Comparison of ENCODE assay signal across 15 cellular contexts in genomic region chr1:150878931-150879330, GRCh38. TPM values are rescaled to one million over a fixed set of nuclear protein-coding genes. Genes with fewer than 3 reads are reported as not detected.
A peak's percentile ranks its signal among the peaks of the same experiment; 100 is the strongest.
DNase-seq lines count a peak whose midpoint lies in the region; TF ChIP-seq lines count a peak whose summit lies in the region.
"Not testable (repeated sequence)": the region's sequence is repeated elsewhere in the genome, so short reads cannot be mapped to it uniquely, and the experiment has no call there.
"Had no signal": no experiment of that assay in that cellular context is flagged by ENCODE, and none has a peak within 500 bp of the region (broad histone marks: within the 10 kb centered on the region; RNA-seq: fewer than 3 reads in every experiment).

No MANE protein-coding gene starts in this region.

- H3K36me3 ChIP-seq in osteoblast (ENCODE audit: insufficient read depth, low read length) = not testable (repeated sequence)

- H3K4me1 ChIP-seq in osteoblast (ENCODE audit: insufficient read depth, low read length) = peaks cover 46% of the 10 kb centered on the region

- H2AFZ ChIP-seq in osteoblast (ENCODE audit: low read length) = not testable (repeated sequence)

- H3K27me3 ChIP-seq in osteoblast (ENCODE audit: insufficient read depth, low read length) = not testable (repeated sequence)

- POLR2A ChIA-PET in RWPE1 (lab: Yijun Ruan, JAX; ENCODE audit: low non-redundant PET) = not testable (repeated sequence)

- not testable (repeated sequence) for H3K4me3 ChIP-seq in AG10803 (ENCODE audit: low read length); fibroblast of mammary gland (ENCODE audit: control insufficient read depth, low read depth, low read length); fibroblast of villous mesenchyme (ENCODE audit: low read depth, low read length); osteoblast (ENCODE audit: insufficient read depth, low read length)

- H4K20me1 ChIP-seq in osteoblast (ENCODE audit: insufficient read depth, low read length) = not testable (repeated sequence)

- H3K79me2 ChIP-seq in osteoblast (ENCODE audit: insufficient read depth, low read length) = peaks cover 25% of the 10 kb centered on the region

- H3K4me2 ChIP-seq in osteoblast (ENCODE audit: insufficient read depth, low read length) = not testable (repeated sequence)

- CTCF ChIA-PET in RWPE1 (lab: Yijun Ruan, JAX) = not testable (repeated sequence)

- not testable (repeated sequence) for TF ChIP-seq CTCF in AG10803 (conservative IDR thresholded peaks at IDR 0.05; ENCODE audit: low read length); RWPE1 (conservative IDR thresholded peaks at IDR 0.05; ENCODE audit: low read depth); fibroblast of mammary gland (conservative IDR thresholded peaks at IDR 0.05; ENCODE audit: control insufficient read depth, insufficient read depth, low read depth, low read length); fibroblast of villous mesenchyme (IDR thresholded peaks at IDR 0.05; ENCODE audit: insufficient read depth, low read depth, low read length); osteoblast (IDR thresholded peaks at IDR 0.05; ENCODE audit: extremely low read depth, low read depth, low read length)

- not testable (repeated sequence) for H3K9me3 ChIP-seq in osteoblast (ENCODE audit: low read depth, low read length)

- peak; percentile 2 for DNase-seq in AG10803 (ENCODE audit: low read depth)
- DNase-seq in HCEC 1CT = peak; percentile 38
- DNase-seq in RWPE1 (ENCODE audit: low spot score); osteoblast (ENCODE audit: insufficient read length, low spot score, missing footprints): not testable (repeated sequence)
- DNase-seq in amniotic epithelial cell (ENCODE audit: low read depth) = peak; percentile 22
- DNase-seq in dedifferentiated amniotic fluid mesenchymal stem cell (ENCODE audit: extremely low spot score) = peak; percentile 26
- peak; percentile 25 for DNase-seq in fibroblast of mammary gland (ENCODE audit: low read depth)
- DNase-seq in fibroblast of villous mesenchyme (ENCODE audit: low read depth) = peak; percentile 23

- peak overlapping the region; percentile 79 for H3K27ac ChIP-seq in RWPE1
- H3K27ac ChIP-seq in osteoblast (ENCODE audit: low read depth, low read length) = peak overlapping the region; percentile 99

RNA-seq across cellular contexts. Expression of gene ARNT, which starts 2.5 kb away (rescaled TPM):
- total RNA-seq in fibroblast of villous mesenchyme = 44.1 and 46.6 TPM in 2 replicates
- total RNA-seq in osteoblast = 61.9 and 63.3 TPM in 2 replicates

RNA-seq across cellular contexts. Expression of gene CTXND2, which starts 8.0 kb away (rescaled TPM):
- total RNA-seq in fibroblast of villous mesenchyme (not detected in 2 replicates), osteoblast (not detected in 2 replicates)
- total RNA-seq: A172; CD4-positive, alpha-beta memory T cell; CD4-positive, CD25-positive, alpha-beta regulatory T cell; CD8-positive, alpha-beta memory T cell; Daoy; G401; GM12878 had no signal

RNA-seq across cellular contexts. Expression of gene SETDB1, which starts 47.2 kb away (rescaled TPM):
- 26.1 and 34.1 TPM in 2 replicates for total RNA-seq in fibroblast of villous mesenchyme
- total RNA-seq in osteoblast = 38.0 and 42.3 TPM in 2 replicates
